Comparison of ENCODE assay signal across 26 cellular contexts in the genomic region with DNA sequence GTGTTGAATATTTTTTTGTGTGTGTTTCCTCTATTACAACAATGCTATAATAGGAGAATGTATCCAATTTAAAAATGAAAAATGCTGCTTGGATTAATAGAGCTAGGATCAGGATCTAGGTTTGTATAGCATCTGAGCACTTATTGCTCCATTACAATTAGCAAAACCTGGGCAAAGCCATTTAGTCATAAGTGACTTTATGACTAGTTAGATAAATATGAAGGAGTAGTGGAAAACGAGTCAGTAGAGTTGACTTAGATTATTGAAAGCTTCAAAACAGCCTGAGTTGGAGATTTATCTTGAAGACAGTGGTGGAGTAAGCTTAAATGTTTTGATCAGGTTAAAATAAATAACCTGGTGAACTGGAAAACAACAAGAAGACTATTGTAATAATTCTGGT. TPM values are rescaled to one million over a fixed set of nuclear protein-coding genes. Genes with fewer than 3 reads are reported as not detected.
DNase-seq lines count a peak whose midpoint lies in the region; ATAC-seq, FAIRE-seq and TF ChIP-seq lines count a peak whose summit lies in the region.
"Had no signal": no experiment of that assay in that cellular context is flagged by ENCODE, and none has a peak within 500 bp of the region (broad histone marks: within the 10 kb centered on the region; RNA-seq: fewer than 3 reads in every experiment).

No MANE protein-coding gene starts in this region.

- DNase-seq in GM19239 (ENCODE audit: insufficient read length, low spot score): no peak
- DNase-seq in T-helper 17 cell: no peak
- DNase-seq in fibroblast of lung (ENCODE audit: low read depth in 2 of 2): no peak
- DNase-seq in stimulated activated CD8-positive, alpha-beta memory T cell treated with anti-CD3 and anti-CD28 coated beads, Interleukin-4, amount 100 ng/mL, for 48 hours: no peak
- no peak for DNase-seq in activated T-helper 2 cell treated with anti-CD3 and anti-CD28 coated beads, Interferon-gamma antibody, Interleukin-2, Interleukin-4, amounts not matched to agents 10 μg/mL and 5 μg/mL and 100 μg/mL, durations not matched to agents 14 hours and 24 hours and 36 hours (ENCODE audit: low spot score)
- DNase-seq in stimulated activated CD4-positive, alpha-beta T cell treated with anti-CD3 and anti-CD28 coated beads, Interleukin-4, amount 100 ng/mL, for 4 hours: no peak
- no peak for DNase-seq in putamen (ENCODE audit: low spot score)
- DNase-seq: activated CD4-positive, alpha-beta T cell treated with anti-CD3 and anti-CD28 coated beads for 1 hour; activated effector memory CD4-positive, alpha-beta T cell treated with Interleukin-2 at 50 U/mL for 16 hours; caudate nucleus; DMS153; dorsolateral prefrontal cortex; left cardiac atrium; MG63; naive thymus-derived CD8-positive, alpha-beta T cell; NCI-H1436; NCI-H526 treated with DMSO at 0.1 percent for 48 hours; ovary; right lobe of liver; thyroid gland had no signal

- ATAC-seq in T-helper 17 cell: no peak
- ATAC-seq: HepG2; left cardiac atrium; naive thymus-derived CD8-positive, alpha-beta T cell; right lobe of liver had no signal

- no peak overlapping the region for H2AFZ ChIP-seq in ACC112 (ENCODE audit: low read length, unreplicated experiment)
- H2AFZ ChIP-seq in fibroblast of lung (ENCODE audit: low read length): no peak overlapping the region

- H3K27ac ChIP-seq in ACC112 (ENCODE audit: low read depth, low read length) (no peak overlapping the region), fibroblast of lung (ENCODE audit: insufficient read depth, low read length) (no peak overlapping the region)
- H3K27ac ChIP-seq: dorsolateral prefrontal cortex, ovary, right lobe of liver, thyroid gland had no signal

- H3K9me3 ChIP-seq in T-helper 17 cell (ENCODE audit: control insufficient read depth, low read length, poor library complexity, severe bottlenecking) (no peaks in the 10 kb centered on the region), fibroblast of lung (ENCODE audit: control insufficient read depth, insufficient read depth, low read depth, low read length) (no peaks in the 10 kb centered on the region)
- H3K9me3 ChIP-seq: MG63, ovary, right lobe of liver, thyroid gland had no signal

- peak; percentile 70 for FAIRE-seq in GM19239 (lab: Jason Lieb, UNC)
- FAIRE-seq: GM12892, HepG2 had no signal

- H4K20me1 ChIP-seq in fibroblast of lung (ENCODE audit: control insufficient read depth, extremely low read depth, insufficient read depth, low read length): no peaks in the 10 kb centered on the region

- H3K9ac ChIP-seq in fibroblast of lung (ENCODE audit: insufficient read depth, low read length): no peak overlapping the region

- peaks cover 25% of the 10 kb centered on the region for H3K4me1 Mint-ChIP-seq in T-helper 17 cell
- peaks cover 36% of the 10 kb centered on the region for H3K4me1 Mint-ChIP-seq in activated T-helper 2 cell treated with anti-CD3 and anti-CD28 coated beads, Interferon-gamma antibody, Interleukin-2, Interleukin-4, amounts not matched to agents 10 μg/mL and 5 μg/mL and 100 μg/mL, durations not matched to agents 14 hours and 24 hours and 36 hours (ENCODE audit: low read depth)

- H3K27me3 Mint-ChIP-seq in T-helper 17 cell: no peaks in the 10 kb centered on the region
- H3K27me3 Mint-ChIP-seq in activated T-helper 2 cell treated with anti-CD3 and anti-CD28 coated beads, Interferon-gamma antibody, Interleukin-2, Interleukin-4, amounts not matched to agents 10 μg/mL and 5 μg/mL and 100 μg/mL, durations not matched to agents 14 hours and 24 hours and 36 hours (ENCODE audit: low read depth): peaks cover 1% of the 10 kb centered on the region

- no peaks in the 10 kb centered on the region for H3K9me3 Mint-ChIP-seq in activated T-helper 2 cell treated with anti-CD3 and anti-CD28 coated beads, Interferon-gamma antibody, Interleukin-2, Interleukin-4, amounts not matched to agents 10 μg/mL and 5 μg/mL and 100 μg/mL, durations not matched to agents 14 hours and 24 hours and 36 hours
- H3K9me3 Mint-ChIP-seq: naive thymus-derived CD8-positive, alpha-beta T cell had no signal

- no peak for TF ChIP-seq CTCF in fibroblast of lung (conservative IDR thresholded peaks at IDR 0.05 in 1 of 2, IDR thresholded peaks at IDR 0.05 in 1 of 2; ENCODE audit: low read depth in 1 of 2, low read length in 2 of 2)

- H3K4me3 ChIP-seq in ACC112 (ENCODE audit: low read depth, low read length) (peak overlapping the region; percentile 83), fibroblast of lung (replicated peaks in 1 of 4; ENCODE audit: control extremely low read depth in 1 of 4, insufficient read depth in 1 of 4, low read depth in 3 of 4, low read length in 4 of 4) (no peak overlapping the region)
- H3K4me3 ChIP-seq: MG63, ovary, right lobe of liver, thyroid gland had no signal

- H3K4me1 ChIP-seq in ACC112 (ENCODE audit: control insufficient read depth, insufficient read depth, low read length, unreplicated experiment): peaks cover 28% of the 10 kb centered on the region
- no peaks in the 10 kb centered on the region for H3K4me1 ChIP-seq in fibroblast of lung (ENCODE audit: control insufficient read depth, extremely low read depth, insufficient read depth, low read length)

- peak overlapping the region; percentile 56 for H3K27ac Mint-ChIP-seq in T-helper 17 cell
- no peak overlapping the region for H3K27ac Mint-ChIP-seq in activated T-helper 2 cell treated with anti-CD3 and anti-CD28 coated beads, Interferon-gamma antibody, Interleukin-2, Interleukin-4, amounts not matched to agents 10 μg/mL and 5 μg/mL and 100 μg/mL, durations not matched to agents 14 hours and 24 hours and 36 hours
- H3K27ac Mint-ChIP-seq: CD14-positive monocyte had no signal

- H3K36me3 Mint-ChIP-seq in T-helper 17 cell (ENCODE audit: low read depth): peaks cover 9% of the 10 kb centered on the region
- H3K36me3 Mint-ChIP-seq in activated T-helper 2 cell treated with anti-CD3 and anti-CD28 coated beads, Interferon-gamma antibody, Interleukin-2, Interleukin-4, amounts not matched to agents 10 μg/mL and 5 μg/mL and 100 μg/mL, durations not matched to agents 14 hours and 24 hours and 36 hours (ENCODE audit: low read depth): peaks cover 37% of the 10 kb centered on the region

- peak overlapping the region; percentile 27 for H3K4me2 ChIP-seq in fibroblast of lung (ENCODE audit: extremely low read depth, insufficient read depth, low read length)

- H3K4me3 Mint-ChIP-seq in T-helper 17 cell: no peak overlapping the region
- no peak overlapping the region for H3K4me3 Mint-ChIP-seq in activated T-helper 2 cell treated with anti-CD3 and anti-CD28 coated beads, Interferon-gamma antibody, Interleukin-2, Interleukin-4, amounts not matched to agents 10 μg/mL and 5 μg/mL and 100 μg/mL, durations not matched to agents 14 hours and 24 hours and 36 hours (ENCODE audit: low read depth)
- H3K4me3 Mint-ChIP-seq: CD14-positive monocyte had no signal

- H3K79me2 ChIP-seq in ACC112 (ENCODE audit: control insufficient read depth, insufficient read depth, low read length, unreplicated experiment) (peaks cover 38% of the 10 kb centered on the region), fibroblast of lung (ENCODE audit: control insufficient read depth, insufficient read depth, low read length) (peaks cover 32% of the 10 kb centered on the region)

- intact Hi-C loops in activated T-helper 2 cell treated with anti-CD3 and anti-CD28 coated beads, Interferon-gamma antibody, Interleukin-2, Interleukin-4, amounts not matched to agents 10 μg/mL and 5 μg/mL and 100 μg/mL, durations not matched to agents 14 hours and 24 hours and 36 hours (cut with micrococcal nuclease): no loop called here

- H3K36me3 ChIP-seq in ACC112 (ENCODE audit: insufficient read depth, low read length) (peaks cover 27% of the 10 kb centered on the region), fibroblast of lung (ENCODE audit: control insufficient read depth, insufficient read depth, low read length) (peaks cover 5% of the 10 kb centered on the region)
- H3K36me3 ChIP-seq: ovary had no signal

- H3K27me3 ChIP-seq in ACC112 (ENCODE audit: insufficient read depth, low read length) (no peaks in the 10 kb centered on the region), fibroblast of lung (ENCODE audit: control insufficient read depth, insufficient read depth, low read length) (no peaks in the 10 kb centered on the region)
- H3K27me3 ChIP-seq: dorsolateral prefrontal cortex, MG63, ovary, right lobe of liver, thyroid gland had no signal

RNA-seq across cellular contexts. Expression of a gene that starts 2.8 kb away (rescaled TPM):
- total RNA-seq in T-helper 17 cell (10 to 100 TPM; 75.8 to 79.7 TPM), fibroblast of lung (39.0 and 52.5 TPM in 2 replicates)
- polyA plus RNA-seq in fibroblast of lung: 45.5 and 49.9 TPM in 2 replicates
- 33.1 and 42.1 TPM in 2 replicates for polyA plus RNA-seq in fibroblast of lung (2012)
- polyA minus RNA-seq in fibroblast of lung (ENCODE audit: low replicate concordance): 16.6 and 26.2 TPM in 2 replicates
- total RNA-seq in activated T-helper 2 cell treated with anti-CD3 and anti-CD28 coated beads, Interferon-gamma antibody, Interleukin-2, Interleukin-4, amounts not matched to agents 10 μg/mL and 5 μg/mL and 100 μg/mL, durations not matched to agents 14 hours and 24 hours and 36 hours: 33.8 and 35.9 TPM in 2 replicates

RNA-seq across cellular contexts. Expression of a gene that starts 10.9 kb away (rescaled TPM):
- total RNA-seq in T-helper 17 cell (10 to 100 TPM; 22.5 to 24.3 TPM), fibroblast of lung (92.2 and 156 TPM in 2 replicates)
- polyA plus RNA-seq in fibroblast of lung: 72.2 and 85.3 TPM in 2 replicates
- 46.1 and 46.4 TPM in 2 replicates for polyA plus RNA-seq in fibroblast of lung (2012)
- 72.0 and 134 TPM in 2 replicates for polyA minus RNA-seq in fibroblast of lung (ENCODE audit: low replicate concordance)
- 46.7 and 51.5 TPM in 2 replicates for total RNA-seq in activated T-helper 2 cell treated with anti-CD3 and anti-CD28 coated beads, Interferon-gamma antibody, Interleukin-2, Interleukin-4, amounts not matched to agents 10 μg/mL and 5 μg/mL and 100 μg/mL, durations not matched to agents 14 hours and 24 hours and 36 hours

RNA-seq across cellular contexts. Expression of a gene that starts 57.3 kb away (rescaled TPM):
- total RNA-seq in T-helper 17 cell (not detected), fibroblast of lung (not detected in 2 replicates)
- not detected in 2 replicates for polyA plus RNA-seq in fibroblast of lung
- polyA plus RNA-seq in fibroblast of lung (2012): not detected in 2 replicates
- polyA minus RNA-seq in fibroblast of lung (ENCODE audit: low replicate concordance): not detected in 2 replicates
- not detected in 2 replicates for total RNA-seq in activated T-helper 2 cell treated with anti-CD3 and anti-CD28 coated beads, Interferon-gamma antibody, Interleukin-2, Interleukin-4, amounts not matched to agents 10 μg/mL and 5 μg/mL and 100 μg/mL, durations not matched to agents 14 hours and 24 hours and 36 hours
- total RNA-seq: HepG2; left cardiac atrium; mesenteric fat pad; naive thymus-derived CD8-positive, alpha-beta T cell; ovary; right lobe of liver; thyroid gland had no signal
- polyA plus RNA-seq: CD14-positive monocyte; esophagus; HepG2; naive thymus-derived CD8-positive, alpha-beta T cell; ovary had no signal
